ENCODE assay signal across 2 cellular contexts in the genomic region with DNA sequence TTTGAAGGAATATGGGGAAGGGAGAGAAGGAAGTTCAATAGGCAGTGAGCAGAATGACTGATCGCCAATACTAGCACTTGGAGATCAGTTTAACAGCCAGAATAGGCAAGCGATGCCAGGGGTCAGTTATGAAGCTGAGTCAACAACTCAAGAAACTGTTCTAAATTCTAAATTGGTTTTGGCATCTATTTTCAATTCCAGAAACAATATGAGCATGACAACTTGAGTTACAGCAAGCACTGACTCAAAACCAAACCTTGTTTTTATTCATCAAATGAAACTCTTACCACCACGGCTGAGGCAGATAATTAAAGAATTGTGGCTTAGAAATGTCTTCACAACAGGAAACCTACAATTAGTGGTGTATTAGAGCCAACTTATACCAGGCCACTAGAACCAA.
TF ChIP-seq lines count a peak whose summit lies in the region.

No MANE protein-coding gene starts in this region.

TF ChIP-seq in GM23338, 12 proteins besides CTCF, POLR2A, EP300 and RAD21:
- TF ChIP-seq, protein P1, sequence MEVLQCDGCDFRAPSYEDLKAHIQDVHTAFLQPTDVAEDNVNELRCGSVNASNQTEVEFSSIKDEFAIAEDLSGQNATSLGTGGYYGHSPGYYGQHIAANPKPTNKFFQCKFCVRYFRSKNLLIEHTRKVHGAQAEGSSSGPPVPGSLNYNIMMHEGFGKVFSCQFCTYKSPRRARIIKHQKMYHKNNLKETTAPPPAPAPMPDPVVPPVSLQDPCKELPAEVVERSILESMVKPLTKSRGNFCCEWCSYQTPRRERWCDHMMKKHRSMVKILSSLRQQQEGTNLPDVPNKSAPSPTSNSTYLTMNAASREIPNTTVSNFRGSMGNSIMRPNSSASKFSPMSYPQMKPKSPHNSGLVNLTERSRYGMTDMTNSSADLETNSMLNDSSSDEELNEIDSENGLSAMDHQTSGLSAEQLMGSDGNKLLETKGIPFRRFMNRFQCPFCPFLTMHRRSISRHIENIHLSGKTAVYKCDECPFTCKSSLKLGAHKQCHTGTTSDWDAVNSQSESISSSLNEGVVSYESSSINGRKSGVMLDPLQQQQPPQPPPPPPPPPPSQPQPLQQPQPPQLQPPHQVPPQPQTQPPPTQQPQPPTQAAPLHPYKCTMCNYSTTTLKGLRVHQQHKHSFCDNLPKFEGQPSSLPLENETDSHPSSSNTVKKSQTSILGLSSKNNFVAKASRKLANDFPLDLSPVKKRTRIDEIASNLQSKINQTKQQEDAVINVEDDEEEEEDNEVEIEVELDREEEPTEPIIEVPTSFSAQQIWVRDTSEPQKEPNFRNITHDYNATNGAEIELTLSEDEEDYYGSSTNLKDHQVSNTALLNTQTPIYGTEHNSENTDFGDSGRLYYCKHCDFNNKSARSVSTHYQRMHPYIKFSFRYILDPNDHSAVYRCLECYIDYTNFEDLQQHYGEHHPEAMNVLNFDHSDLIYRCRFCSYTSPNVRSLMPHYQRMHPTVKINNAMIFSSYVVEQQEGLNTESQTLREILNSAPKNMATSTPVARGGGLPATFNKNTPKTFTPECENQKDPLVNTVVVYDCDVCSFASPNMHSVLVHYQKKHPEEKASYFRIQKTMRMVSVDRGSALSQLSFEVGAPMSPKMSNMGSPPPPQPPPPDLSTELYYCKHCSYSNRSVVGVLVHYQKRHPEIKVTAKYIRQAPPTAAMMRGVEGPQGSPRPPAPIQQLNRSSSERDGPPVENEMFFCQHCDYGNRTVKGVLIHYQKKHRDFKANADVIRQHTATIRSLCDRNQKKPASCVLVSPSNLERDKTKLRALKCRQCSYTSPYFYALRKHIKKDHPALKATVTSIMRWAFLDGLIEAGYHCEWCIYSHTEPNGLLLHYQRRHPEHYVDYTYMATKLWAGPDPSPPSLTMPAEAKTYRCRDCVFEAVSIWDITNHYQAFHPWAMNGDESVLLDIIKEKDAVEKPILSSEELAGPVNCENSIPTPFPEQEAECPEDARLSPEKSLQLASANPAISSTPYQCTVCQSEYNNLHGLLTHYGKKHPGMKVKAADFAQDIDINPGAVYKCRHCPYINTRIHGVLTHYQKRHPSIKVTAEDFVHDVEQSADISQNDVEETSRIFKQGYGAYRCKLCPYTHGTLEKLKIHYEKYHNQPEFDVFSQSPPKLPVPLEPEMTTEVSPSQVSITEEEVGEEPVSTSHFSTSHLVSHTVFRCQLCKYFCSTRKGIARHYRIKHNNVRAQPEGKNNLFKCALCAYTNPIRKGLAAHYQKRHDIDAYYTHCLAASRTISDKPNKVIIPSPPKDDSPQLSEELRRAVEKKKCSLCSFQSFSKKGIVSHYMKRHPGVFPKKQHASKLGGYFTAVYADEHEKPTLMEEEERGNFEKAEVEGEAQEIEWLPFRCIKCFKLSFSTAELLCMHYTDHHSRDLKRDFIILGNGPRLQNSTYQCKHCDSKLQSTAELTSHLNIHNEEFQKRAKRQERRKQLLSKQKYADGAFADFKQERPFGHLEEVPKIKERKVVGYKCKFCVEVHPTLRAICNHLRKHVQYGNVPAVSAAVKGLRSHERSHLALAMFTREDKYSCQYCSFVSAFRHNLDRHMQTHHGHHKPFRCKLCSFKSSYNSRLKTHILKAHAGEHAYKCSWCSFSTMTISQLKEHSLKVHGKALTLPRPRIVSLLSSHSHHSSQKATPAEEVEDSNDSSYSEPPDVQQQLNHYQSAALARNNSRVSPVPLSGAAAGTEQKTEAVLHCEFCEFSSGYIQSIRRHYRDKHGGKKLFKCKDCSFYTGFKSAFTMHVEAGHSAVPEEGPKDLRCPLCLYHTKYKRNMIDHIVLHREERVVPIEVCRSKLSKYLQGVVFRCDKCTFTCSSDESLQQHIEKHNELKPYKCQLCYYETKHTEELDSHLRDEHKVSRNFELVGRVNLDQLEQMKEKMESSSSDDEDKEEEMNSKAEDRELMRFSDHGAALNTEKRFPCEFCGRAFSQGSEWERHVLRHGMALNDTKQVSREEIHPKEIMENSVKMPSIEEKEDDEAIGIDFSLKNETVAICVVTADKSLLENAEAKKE (CRISPR knock-in tag; IDR thresholded peaks at IDR 0.05): no peak
- TF ChIP-seq CREB1 (CRISPR knock-in tag; IDR thresholded peaks at IDR 0.05; ENCODE audit: low read depth): no peak
- no peak for TF ChIP-seq ZNF331 (CRISPR knock-in tag; IDR thresholded peaks at IDR 0.05; ENCODE audit: low read depth)
- TF ChIP-seq, protein P2, sequence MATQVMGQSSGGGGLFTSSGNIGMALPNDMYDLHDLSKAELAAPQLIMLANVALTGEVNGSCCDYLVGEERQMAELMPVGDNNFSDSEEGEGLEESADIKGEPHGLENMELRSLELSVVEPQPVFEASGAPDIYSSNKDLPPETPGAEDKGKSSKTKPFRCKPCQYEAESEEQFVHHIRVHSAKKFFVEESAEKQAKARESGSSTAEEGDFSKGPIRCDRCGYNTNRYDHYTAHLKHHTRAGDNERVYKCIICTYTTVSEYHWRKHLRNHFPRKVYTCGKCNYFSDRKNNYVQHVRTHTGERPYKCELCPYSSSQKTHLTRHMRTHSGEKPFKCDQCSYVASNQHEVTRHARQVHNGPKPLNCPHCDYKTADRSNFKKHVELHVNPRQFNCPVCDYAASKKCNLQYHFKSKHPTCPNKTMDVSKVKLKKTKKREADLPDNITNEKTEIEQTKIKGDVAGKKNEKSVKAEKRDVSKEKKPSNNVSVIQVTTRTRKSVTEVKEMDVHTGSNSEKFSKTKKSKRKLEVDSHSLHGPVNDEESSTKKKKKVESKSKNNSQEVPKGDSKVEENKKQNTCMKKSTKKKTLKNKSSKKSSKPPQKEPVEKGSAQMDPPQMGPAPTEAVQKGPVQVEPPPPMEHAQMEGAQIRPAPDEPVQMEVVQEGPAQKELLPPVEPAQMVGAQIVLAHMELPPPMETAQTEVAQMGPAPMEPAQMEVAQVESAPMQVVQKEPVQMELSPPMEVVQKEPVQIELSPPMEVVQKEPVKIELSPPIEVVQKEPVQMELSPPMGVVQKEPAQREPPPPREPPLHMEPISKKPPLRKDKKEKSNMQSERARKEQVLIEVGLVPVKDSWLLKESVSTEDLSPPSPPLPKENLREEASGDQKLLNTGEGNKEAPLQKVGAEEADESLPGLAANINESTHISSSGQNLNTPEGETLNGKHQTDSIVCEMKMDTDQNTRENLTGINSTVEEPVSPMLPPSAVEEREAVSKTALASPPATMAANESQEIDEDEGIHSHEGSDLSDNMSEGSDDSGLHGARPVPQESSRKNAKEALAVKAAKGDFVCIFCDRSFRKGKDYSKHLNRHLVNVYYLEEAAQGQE (IDR thresholded peaks at IDR 0.05; ENCODE audit: unreplicated experiment): no peak
- no peak for TF ChIP-seq POLR2AphosphoS5 (IDR thresholded peaks at IDR 0.05; ENCODE audit: low read depth)
- TF ChIP-seq STAT1 (IDR thresholded peaks at IDR 0.05; ENCODE audit: unreplicated experiment): no peak
- TF ChIP-seq JUNB (IDR thresholded peaks at IDR 0.05; ENCODE audit: unreplicated experiment): no peak
- no peak for TF ChIP-seq EZH2phosphoT487 (IDR thresholded peaks at IDR 0.05; ENCODE audit: unreplicated experiment)
- TF ChIP-seq NANOG (IDR thresholded peaks at IDR 0.05; ENCODE audit: borderline replicate concordance): no peak
- TF ChIP-seq, protein P3, sequence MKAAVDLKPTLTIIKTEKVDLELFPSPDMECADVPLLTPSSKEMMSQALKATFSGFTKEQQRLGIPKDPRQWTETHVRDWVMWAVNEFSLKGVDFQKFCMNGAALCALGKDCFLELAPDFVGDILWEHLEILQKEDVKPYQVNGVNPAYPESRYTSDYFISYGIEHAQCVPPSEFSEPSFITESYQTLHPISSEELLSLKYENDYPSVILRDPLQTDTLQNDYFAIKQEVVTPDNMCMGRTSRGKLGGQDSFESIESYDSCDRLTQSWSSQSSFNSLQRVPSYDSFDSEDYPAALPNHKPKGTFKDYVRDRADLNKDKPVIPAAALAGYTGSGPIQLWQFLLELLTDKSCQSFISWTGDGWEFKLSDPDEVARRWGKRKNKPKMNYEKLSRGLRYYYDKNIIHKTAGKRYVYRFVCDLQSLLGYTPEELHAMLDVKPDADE (IDR thresholded peaks at IDR 0.05): no peak

TF ChIP-seq in SK-N-SH treated with all-trans-retinoic acid at 6 μM for 48 hours, 23 proteins besides CTCF, POLR2A, EP300 and RAD21 (continued from another document):
- TF ChIP-seq, protein P4, sequence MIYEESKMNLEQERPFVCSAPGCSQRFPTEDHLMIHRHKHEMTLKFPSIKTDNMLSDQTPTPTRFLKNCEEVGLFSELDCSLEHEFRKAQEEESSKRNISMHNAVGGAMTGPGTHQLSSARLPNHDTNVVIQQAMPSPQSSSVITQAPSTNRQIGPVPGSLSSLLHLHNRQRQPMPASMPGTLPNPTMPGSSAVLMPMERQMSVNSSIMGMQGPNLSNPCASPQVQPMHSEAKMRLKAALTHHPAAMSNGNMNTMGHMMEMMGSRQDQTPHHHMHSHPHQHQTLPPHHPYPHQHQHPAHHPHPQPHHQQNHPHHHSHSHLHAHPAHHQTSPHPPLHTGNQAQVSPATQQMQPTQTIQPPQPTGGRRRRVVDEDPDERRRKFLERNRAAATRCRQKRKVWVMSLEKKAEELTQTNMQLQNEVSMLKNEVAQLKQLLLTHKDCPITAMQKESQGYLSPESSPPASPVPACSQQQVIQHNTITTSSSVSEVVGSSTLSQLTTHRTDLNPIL (CRISPR knock-in tag; IDR thresholded peaks at IDR 0.05; ENCODE audit: low read depth): no peak
- TF ChIP-seq ISL1 (CRISPR knock-in tag; IDR thresholded peaks at IDR 0.05) (no peak), RARB (CRISPR knock-in tag; IDR thresholded peaks at IDR 0.05) (no peak), ZNF565 (CRISPR knock-in tag; conservative IDR thresholded peaks at IDR 0.05; ENCODE audit: low read depth) (no peak)
TF ChIP-seq in SK-N-SH treated with all-trans-retinoic acid at 6 μM for 48 hours: peak in this region for 0.
